Comparison of ENCODE assay signal across 29 cellular contexts in genomic region chr2:833180-833579, GRCh38.
A peak's percentile ranks its signal among the peaks of the same experiment; 100 is the strongest.
DNase-seq lines count a peak whose midpoint lies in the region; ATAC-seq and TF ChIP-seq lines count a peak whose summit lies in the region.
"Had no signal": no experiment of that assay in that cellular context is flagged by ENCODE, and none has a peak within 500 bp of the region (broad histone marks: within the 10 kb centered on the region; RNA-seq: fewer than 3 reads in every experiment).

No MANE protein-coding gene starts in this region.

- H3K4me1 Mint-ChIP-seq in activated CD4-positive, alpha-beta T cell treated with anti-CD3 and anti-CD28 coated beads for 36 hours, result peaks cover 4% of the 10 kb centered on the region

- no peaks in the 10 kb centered on the region for H3K36me3 ChIP-seq in prostate gland
- no peaks in the 10 kb centered on the region for H3K36me3 ChIP-seq in effector memory CD4-positive, alpha-beta T cell (ENCODE audit: control insufficient read depth, insufficient read depth, low read length)
- H3K36me3 ChIP-seq: pancreas, stomach, tibial nerve had no signal

- no peaks in the 10 kb centered on the region for H3K36me3 Mint-ChIP-seq in activated CD4-positive, alpha-beta T cell treated with anti-CD3 and anti-CD28 coated beads for 36 hours (ENCODE audit: low read depth)
- H3K36me3 Mint-ChIP-seq: brain; CD4-positive, alpha-beta memory T cell had no signal

- H3K9me3 ChIP-seq in prostate gland, result no peaks in the 10 kb centered on the region
- H3K9me3 ChIP-seq in effector memory CD4-positive, alpha-beta T cell (ENCODE audit: control insufficient read depth, low read length), result no peaks in the 10 kb centered on the region
- H3K9me3 ChIP-seq: mucosa of descending colon, pancreas, stomach, tibial nerve had no signal

- peak; percentile 53 for ATAC-seq in activated CD4-positive, alpha-beta T cell treated with anti-CD3 and anti-CD28 coated beads for 36 hours
- ATAC-seq in GM18858 (IDR thresholded peaks at IDR 0.05; ENCODE audit: unreplicated experiment), result peak; percentile 69
- ATAC-seq in HG02981 (IDR thresholded peaks at IDR 0.05; ENCODE audit: unreplicated experiment), result peak; percentile 78
- ATAC-seq: mucosa of descending colon, pancreas, right cardiac atrium had no signal

- no peaks in the 10 kb centered on the region for H3K27me3 ChIP-seq in prostate gland (replicated peaks; ENCODE audit: insufficient read depth)
- H3K27me3 ChIP-seq in effector memory CD4-positive, alpha-beta T cell (replicated peaks; ENCODE audit: control insufficient read depth, insufficient read depth, low read length, poor library complexity, severe bottlenecking), result peaks cover 4% of the 10 kb centered on the region
- H3K27me3 ChIP-seq: pancreas, tibial nerve had no signal

- H3K4me3 Mint-ChIP-seq in activated CD4-positive, alpha-beta T cell treated with anti-CD3 and anti-CD28 coated beads for 36 hours, result no peak overlapping the region
- H3K4me3 Mint-ChIP-seq: brain; CD4-positive, alpha-beta memory T cell; nephron progenitor cell had no signal

- H3K4me3 ChIP-seq in prostate gland, result no peak overlapping the region
- no peak overlapping the region for H3K4me3 ChIP-seq in effector memory CD4-positive, alpha-beta T cell (ENCODE audit: insufficient read depth, low read depth, low read length, poor library complexity, severe bottlenecking)
- H3K4me3 ChIP-seq: lung, mucosa of descending colon, pancreas, stomach, tibial nerve had no signal

- no peaks in the 10 kb centered on the region for H3K4me1 ChIP-seq in prostate gland (replicated peaks)
- H3K4me1 ChIP-seq in effector memory CD4-positive, alpha-beta T cell (ENCODE audit: control insufficient read depth, insufficient read depth, low read length, poor library complexity, severe bottlenecking), result no peaks in the 10 kb centered on the region
- H3K4me1 ChIP-seq: pancreas had no signal

- WGBS in prostate gland, result 80% methylated on average over 5 of the region's 5 CpGs

- no peak for TF ChIP-seq POLR2A in prostate gland (IDR thresholded peaks at IDR 0.05)

- no peak overlapping the region for H3K27ac Mint-ChIP-seq in activated CD4-positive, alpha-beta T cell treated with anti-CD3 and anti-CD28 coated beads for 36 hours
- H3K27ac Mint-ChIP-seq: activated T-helper 2 cell treated with anti-CD3 and anti-CD28 coated beads, Interferon-gamma antibody, Interleukin-2, Interleukin-4, amounts not matched to agents 10 μg/mL and 5 μg/mL and 100 μg/mL, durations not matched to agents 14 hours and 24 hours and 36 hours; brain; CD4-positive, alpha-beta memory T cell; nephron progenitor cell had no signal

- DNase-seq in activated CD4-positive, alpha-beta T cell treated with anti-CD3 and anti-CD28 coated beads for 36 hours, result peak; percentile 14
- no peak for DNase-seq in activated CD4-positive, alpha-beta T cell treated with anti-CD3 and anti-CD28 coated beads, Interleukin-2, amount 50 U/mL, for 1 hour
- DNase-seq in prostate gland (ENCODE audit: low spot score), result peak; percentile 0
- no peak for DNase-seq in effector memory CD4-positive, alpha-beta T cell
- DNase-seq in activated gamma-delta T cell (lab: John Stamatoyannopoulos, UW), result no peak
- DNase-seq in NCI-H1417 treated with DMSO at 0.1 percent for 48 hours (lab: John Stamatoyannopoulos, UW), result no peak
- DNase-seq: CD4-positive, alpha-beta memory T cell; DMS53; GDM1; kidney glomerular epithelial cell; mucosa of descending colon; NCI-H1092 treated with DMSO at 0.1 percent for 48 hours; NCI-H2081; NCI-H226; NCI-H748 treated with DMSO at 0.1 percent for 48 hours; nephron progenitor cell; pancreas; right cardiac atrium; stimulated activated CD4-positive, alpha-beta T cell treated with anti-CD3 and anti-CD28 coated beads, Interleukin-4, amount 100 ng/mL, for 4 hours; stomach; T-helper 1 cell had no signal

- H3K27ac ChIP-seq in prostate gland, result no peak overlapping the region
- no peak overlapping the region for H3K27ac ChIP-seq in effector memory CD4-positive, alpha-beta T cell (ENCODE audit: insufficient read depth, low read length, poor library complexity, severe bottlenecking)
- H3K27ac ChIP-seq: 22Rv1, epithelial cell of prostate, pancreas, stomach, tibial nerve had no signal

- H3K27me3 Mint-ChIP-seq in activated CD4-positive, alpha-beta T cell treated with anti-CD3 and anti-CD28 coated beads for 36 hours, result peaks cover 7% of the 10 kb centered on the region

- POLR2A ChIA-PET in activated CD4-positive, alpha-beta T cell treated with anti-CD3 and anti-CD28 coated beads for 36 hours (lab: Charles Lee), result no interaction called here

- no peak for TF ChIP-seq CTCF in prostate gland (IDR thresholded peaks at IDR 0.05)

- intact Hi-C loops in activated CD4-positive, alpha-beta T cell treated with anti-CD3 and anti-CD28 coated beads for 36 hours (cut with DNase I, micrococcal nuclease), result no loop called here
- intact Hi-C loops in prostate gland (cut with DNase I), result no loop called here

- CTCF ChIA-PET in activated CD4-positive, alpha-beta T cell treated with anti-CD3 and anti-CD28 coated beads for 36 hours (lab: Charles Lee), result no interaction called here

- H3K9me3 Mint-ChIP-seq in activated CD4-positive, alpha-beta T cell treated with anti-CD3 and anti-CD28 coated beads for 36 hours (ENCODE audit: low read depth), result no peaks in the 10 kb centered on the region
- H3K9me3 Mint-ChIP-seq: activated T-helper 2 cell treated with anti-CD3 and anti-CD28 coated beads, Interferon-gamma antibody, Interleukin-2, Interleukin-4, amounts not matched to agents 10 μg/mL and 5 μg/mL and 100 μg/mL, durations not matched to agents 14 hours and 24 hours and 36 hours; nephron progenitor cell had no signal

Comparison
In these comparisons a context has a peak if more than half of its experiments do, and no peak if none do; other contexts are left out.
1. DNase-seq: peak in activated CD4-positive, alpha-beta T cell treated with anti-CD3 and anti-CD28 coated beads for 36 hours (single experiment) and prostate gland (single experiment); none in activated CD4-positive, alpha-beta T cell treated with anti-CD3 and anti-CD28 coated beads, Interleukin-2, amount 50 U/mL, for 1 hour (single experiment), effector memory CD4-positive, alpha-beta T cell (0 of 3), activated gamma-delta T cell (single experiment) and NCI-H1417 treated with DMSO at 0.1 percent for 48 hours (single experiment).
2. Peak in every context shown above with its lines, with median percentiles within 50 percentile points of each other: ATAC-seq.